ENCODE assay signal across 9 cellular contexts in genomic region chr6:36368921-36369880, GRCh38. TPM values are rescaled to one million over a fixed set of nuclear protein-coding genes. Genes with fewer than 3 reads are reported as not detected.
DNase-seq lines count a peak whose midpoint lies in the region; ATAC-seq and TF ChIP-seq lines count a peak whose summit lies in the region.
"Had no signal": no experiment of that assay in that cellular context is flagged by ENCODE, and none has a peak within 500 bp of the region (broad histone marks: within the 10 kb centered on the region; RNA-seq: fewer than 3 reads in every experiment).

No MANE protein-coding gene starts in this region.

- intact Hi-C loops in PC-9 (cut with micrococcal nuclease; ENCODE audit: unreplicated experiment) = loop anchor here (10.0 kb wide), 1 partner anchor 144 kb away; no protein-coding TSS in a partner anchor

- no peak overlapping the region for H2AFZ ChIP-seq in PC-9

- ATAC-seq in HG03378 (IDR thresholded peaks at IDR 0.05; ENCODE audit: unreplicated experiment) (no peak), HG03280 (IDR thresholded peaks at IDR 0.05; ENCODE audit: unreplicated experiment) (no peak)
- ATAC-seq: mucosa of descending colon had no signal

- peak overlapping the region; percentile 20; the same call in 1 of the 2 replicates for H3K4me2 ChIP-seq in PC-9

- H3K4me1 ChIP-seq in PC-9 (replicated peaks; ENCODE audit: insufficient read depth) (peaks cover 26% of the 10 kb centered on the region), right atrium auricular region (no peaks in the 10 kb centered on the region)

- H3K9me2 ChIP-seq in PC-9 (ENCODE audit: insufficient read depth) = no peaks in the 10 kb centered on the region

- TF ChIP-seq CTCF in PC-9 (conservative IDR thresholded peaks at IDR 0.05) (no peak), fibroblast of villous mesenchyme (IDR thresholded peaks at IDR 0.05; ENCODE audit: insufficient read depth, low read depth, low read length) (no peak), right atrium auricular region (IDR thresholded peaks at IDR 0.05) (no peak)

- H3K79me2 ChIP-seq in PC-9 (ENCODE audit: low read depth) = no peaks in the 10 kb centered on the region

- H3K9me3 ChIP-seq in PC-9 (ENCODE audit: insufficient read depth, low read depth) (no peaks in the 10 kb centered on the region), right atrium auricular region (no peaks in the 10 kb centered on the region)
- H3K9me3 ChIP-seq: mucosa of descending colon had no signal

- H3K27me3 ChIP-seq in PC-9 (ENCODE audit: insufficient read depth, low read depth) = no peaks in the 10 kb centered on the region
- H3K27me3 ChIP-seq in right atrium auricular region = no peaks in the 10 kb centered on the region

- POLR2A ChIA-PET in PC-9 (lab: Charles Lee; ENCODE audit: unreplicated experiment) = interaction anchor here (0.6 kb wide), 1 partner anchor 1246 kb away, joined by 5 read pairs; no protein-coding TSS in a partner anchor

- CTCF ChIA-PET in PC-9 (lab: Charles Lee) = no interaction called here

- DNase-seq in AG08395 (ENCODE audit: low spot score) (peak; percentile 93), Kasumi-1 (lab: John Stamatoyannopoulos, UW) (peak; percentile 82), PC-9 (peak in 1 of 2 experiments; percentile 94), fibroblast of villous mesenchyme (ENCODE audit: low read depth) (peak; percentile 73), right atrium auricular region (ENCODE audit: low spot score) (no peak), putamen (ENCODE audit: low spot score) (no peak)
- DNase-seq: mucosa of descending colon had no signal

- peak overlapping the region; percentile 39 for H3K27ac ChIP-seq in PC-9
- H3K27ac ChIP-seq in right atrium auricular region = no peak overlapping the region

- H3F3A ChIP-seq in PC-9 (ENCODE audit: insufficient read depth, low read depth) = peaks cover 25% of the 10 kb centered on the region

- H3K4me3 ChIP-seq in PC-9 (no peak overlapping the region), fibroblast of villous mesenchyme (ENCODE audit: low read depth, low read length) (no peak overlapping the region), right atrium auricular region (no peak overlapping the region)
- H3K4me3 ChIP-seq: mucosa of descending colon had no signal

- H3K36me3 ChIP-seq in PC-9 (ENCODE audit: low read depth) (no peaks in the 10 kb centered on the region), right atrium auricular region (no peaks in the 10 kb centered on the region)

- H4K20me1 ChIP-seq in PC-9 (ENCODE audit: insufficient read depth) = no peaks in the 10 kb centered on the region

- no TSS peak for BruUV-seq in PC-9 (replicated peaks; lab: Mats Ljungman, UMichigan)

RNA-seq across cellular contexts. Expression of gene ETV7, which starts 18.3 kb away (rescaled TPM):
- total RNA-seq in PC-9 (2021) (0.57 and 0.83 TPM in 2 replicates), fibroblast of villous mesenchyme (0.32 and 0.86 TPM in 2 replicates), right atrium auricular region (under 1 TPM; 0.33 to 0.43 TPM)

RNA-seq across cellular contexts. Expression of gene BNIP5, which starts 32.5 kb away (rescaled TPM):
- total RNA-seq in PC-9 (2021) (not detected in 2 replicates), fibroblast of villous mesenchyme (not detected in 2 replicates), right atrium auricular region (not detected)

Comparison
In these comparisons a context has a peak if more than half of its experiments do, and no peak if none do; other contexts are left out.
1. DNase-seq: peak in AG08395 (single experiment), Kasumi-1 (2 of 2) and fibroblast of villous mesenchyme (single experiment); none in right atrium auricular region (single experiment) and putamen (single experiment).